1 cellular context compared by ENCODE assay signal in genomic region chr7:100433592-100434296, GRCh38.
TF ChIP-seq lines count a peak whose summit lies in the region.

No MANE protein-coding gene starts in this region.

TF ChIP-seq in IMR-90, 13 proteins besides CTCF, POLR2A, EP300 and RAD21:
- TF ChIP-seq CEBPB (IDR thresholded peaks at IDR 0.05; ENCODE audit: low read depth, low read length) = no peak
- TF ChIP-seq CHD1 (IDR thresholded peaks at IDR 0.05; ENCODE audit: low read depth, low read length) = no peak
- no peak for TF ChIP-seq MXI1 (IDR thresholded peaks at IDR 0.05; ENCODE audit: borderline replicate concordance, low read depth, low read length)
- TF ChIP-seq ELK1 (IDR thresholded peaks at IDR 0.05; ENCODE audit: borderline replicate concordance, low read depth, low read length) = no peak
- TF ChIP-seq MAZ (IDR thresholded peaks at IDR 0.05; ENCODE audit: borderline replicate concordance, low read depth, low read length) = no peak
- no peak for TF ChIP-seq FOS (IDR thresholded peaks at IDR 0.05; ENCODE audit: low read depth, low read length)
- no peak for TF ChIP-seq RCOR1 (IDR thresholded peaks at IDR 0.05; ENCODE audit: insufficient replicate concordance, low read length)
- TF ChIP-seq NFE2L2 (IDR thresholded peaks at IDR 0.05; ENCODE audit: low read depth, low read length) = no peak
